28 cellular contexts compared by ENCODE assay signal in the genomic region with DNA sequence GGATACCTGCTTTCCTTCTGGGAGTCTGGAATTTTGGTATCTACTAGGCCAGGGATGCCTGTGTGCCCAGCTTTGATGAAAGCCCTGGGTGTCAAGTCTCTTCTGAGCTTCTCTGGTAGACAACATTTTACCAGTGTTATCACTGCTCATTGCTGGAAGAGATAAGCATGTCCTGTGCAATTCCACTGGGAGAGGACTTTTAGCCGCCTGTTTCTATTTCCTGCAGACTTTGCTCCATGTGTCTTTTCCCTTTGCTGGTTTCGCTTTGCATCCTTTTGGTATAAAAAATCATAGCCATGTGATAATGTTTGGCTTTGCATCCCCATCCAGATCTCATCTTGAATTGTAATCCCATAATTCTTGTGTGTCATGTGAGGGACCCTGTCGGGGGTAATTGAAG.
"Had no signal": no experiment of that assay in that cellular context is flagged by ENCODE, and none has a peak within 500 bp of the region (broad histone marks: within the 10 kb centered on the region; RNA-seq: fewer than 3 reads in every experiment).

No MANE protein-coding gene starts in this region.

- H3K36me3 ChIP-seq: colonic mucosa, esophagus muscularis mucosa, esophagus squamous epithelium, gastrocnemius medialis, gastroesophageal sphincter, heart left ventricle, heart right ventricle had no signal

- ATAC-seq: effector memory CD8-positive, alpha-beta T cell; esophagus mucosa; foreskin keratinocyte; gastrocnemius medialis; gastroesophageal sphincter; heart left ventricle; heart right ventricle had no signal

- H3K4me1 ChIP-seq: colonic mucosa, foreskin keratinocyte had no signal

- H3K9me3 ChIP-seq: colonic mucosa, esophagus muscularis mucosa, esophagus squamous epithelium, gastrocnemius medialis, gastroesophageal sphincter, heart left ventricle, heart right ventricle had no signal

- FAIRE-seq: colon, endometrium, endothelial cell of umbilical vein, frontal cortex had no signal

- H3K27me3 ChIP-seq: colonic mucosa, esophagus muscularis mucosa, esophagus squamous epithelium, foreskin keratinocyte, gastrocnemius medialis, gastroesophageal sphincter, heart left ventricle, heart right ventricle had no signal

- H3K4me3 ChIP-seq: colonic mucosa, coronary artery, dorsolateral prefrontal cortex, esophagus muscularis mucosa, esophagus squamous epithelium, gastrocnemius medialis, gastroesophageal sphincter, heart left ventricle, heart right ventricle had no signal

- DNase-seq: colonic mucosa; cortex of kidney; dermis blood vessel endothelial cell; dorsolateral prefrontal cortex; effector CD4-positive, alpha-beta T cell; effector CD8-positive, alpha-beta T cell; effector memory CD4-positive, alpha-beta T cell; effector memory CD8-positive, alpha-beta T cell; endodermal cell; erythroblast; esophagus squamous epithelium; foreskin fibroblast; foreskin keratinocyte; foreskin melanocyte; gastrocnemius medialis; glutamatergic neuron; head of caudate nucleus; heart left ventricle; heart right ventricle had no signal

- H3K27ac ChIP-seq: colonic mucosa, coronary artery, dorsolateral prefrontal cortex, epithelial cell of prostate, esophagus muscularis mucosa, esophagus squamous epithelium, foreskin keratinocyte, gastrocnemius medialis, gastroesophageal sphincter, heart left ventricle, heart right ventricle had no signal
